ENCODE assay signal across 19 cellular contexts in the genomic region with DNA sequence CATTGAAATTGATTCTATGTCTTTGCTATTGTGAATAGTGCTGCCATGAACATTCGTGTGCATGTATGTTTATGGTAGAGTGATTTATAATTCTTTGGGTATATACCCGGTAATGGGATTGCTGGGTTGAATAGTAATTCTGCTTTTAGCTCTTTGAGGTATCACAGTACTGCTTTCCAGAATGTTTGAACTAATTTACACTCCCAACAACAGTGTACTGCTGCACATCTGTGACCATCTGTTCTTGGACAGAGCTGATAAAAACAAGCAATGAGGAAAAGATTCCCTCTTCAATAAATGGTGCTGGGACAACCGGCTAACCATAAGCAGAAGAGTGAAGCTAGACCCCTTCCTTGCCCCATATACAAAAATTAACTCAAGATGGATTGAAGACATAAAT.
DNase-seq lines count a peak whose midpoint lies in the region; ATAC-seq and TF ChIP-seq lines count a peak whose summit lies in the region.
"Had no signal": no experiment of that assay in that cellular context is flagged by ENCODE, and none has a peak within 500 bp of the region (broad histone marks: within the 10 kb centered on the region; RNA-seq: fewer than 3 reads in every experiment).

No MANE protein-coding gene starts in this region.

- no peak overlapping the region for H2BK15ac ChIP-seq in mesenchymal stem cell (ENCODE audit: low read depth, poor library complexity, severe bottlenecking)

- H3K4me3 ChIP-seq in right atrium auricular region (no peak overlapping the region), endocrine pancreas (ENCODE audit: control insufficient read depth, insufficient read depth, low read length) (peak overlapping the region; percentile 10), mesenchymal stem cell (ENCODE audit: insufficient read depth in 1 of 2, low read depth in 1 of 2, low read length in 2 of 2) (no peak overlapping the region)
- H3K4me3 ChIP-seq: Peyer's patch had no signal

- peak overlapping the region; percentile 88 for H2AK5ac ChIP-seq in mesenchymal stem cell (ENCODE audit: low read length, severe bottlenecking)

- no peak for DNase-seq in left ventricle myocardium superior
- DNase-seq in right atrium auricular region (ENCODE audit: low spot score), result no peak
- DNase-seq in mesenchymal stem cell, result no peak
- no peak for DNase-seq in sciatic nerve (ENCODE audit: low spot score)
- DNase-seq in nucleus accumbens (lab: John Stamatoyannopoulos, UW), result no peak
- DNase-seq in NCI-H128 (lab: John Stamatoyannopoulos, UW; ENCODE audit: unreplicated experiment), result no peak
- DNase-seq: AML-193; CD8-positive, alpha-beta memory T cell; Karpas-422; NCI-H1436; NCI-H2029; NCI-H2227 treated with DMSO at 0.1 percent for 48 hours; NCI-H510A treated with DMSO at 0.1 percent for 48 hours; NCI-H748 treated with DMSO at 0.1 percent for 48 hours; Peyer's patch had no signal

- H3K4me1 ChIP-seq in right atrium auricular region (no peaks in the 10 kb centered on the region), endocrine pancreas (ENCODE audit: control insufficient read depth, insufficient read depth, low read length) (peaks cover 7% of the 10 kb centered on the region), mesenchymal stem cell (ENCODE audit: control insufficient read depth, insufficient read depth, low read depth, low read length) (peaks cover 5% of the 10 kb centered on the region)
- H3K4me1 ChIP-seq: Peyer's patch had no signal

- no peak overlapping the region for H3K27ac ChIP-seq in right atrium auricular region
- H3K27ac ChIP-seq in mesenchymal stem cell (ENCODE audit: low read length, poor library complexity, severe bottlenecking), result peak overlapping the region; percentile 94
- H3K27ac ChIP-seq: 22Rv1, C4-2B, Peyer's patch had no signal

- no peaks in the 10 kb centered on the region for H3K79me1 ChIP-seq in mesenchymal stem cell (replicated peaks; ENCODE audit: low read length, poor library complexity, severe bottlenecking)

- intact Hi-C loops in left ventricle myocardium superior (cut with micrococcal nuclease), result no loop called here
- intact Hi-C loops in sciatic nerve (cut with DNase I), result no loop called here

- ATAC-seq in left ventricle myocardium superior, result peak; percentile 64
- no peak for ATAC-seq in sciatic nerve
- ATAC-seq in HG02588 (IDR thresholded peaks at IDR 0.05; ENCODE audit: unreplicated experiment), result no peak

- no peak overlapping the region for H3K18ac ChIP-seq in mesenchymal stem cell (ENCODE audit: low read depth in 1 of 2, low read length in 2 of 2)

- H3K36me3 ChIP-seq in right atrium auricular region (no peaks in the 10 kb centered on the region), endocrine pancreas (ENCODE audit: control insufficient read depth, insufficient read depth, low read length) (no peaks in the 10 kb centered on the region), mesenchymal stem cell (ENCODE audit: control insufficient read depth in 1 of 2, insufficient read depth in 2 of 2, low read depth in 1 of 2, low read length in 2 of 2) (no peaks in the 10 kb centered on the region)
- H3K36me3 ChIP-seq: Peyer's patch had no signal

- H3K4me2 ChIP-seq in mesenchymal stem cell (ENCODE audit: low read length, poor library complexity, severe bottlenecking), result no peak overlapping the region

- H2BK120ac ChIP-seq in mesenchymal stem cell (ENCODE audit: low read depth, low read length), result no peak overlapping the region

- TF ChIP-seq CTCF in right atrium auricular region (IDR thresholded peaks at IDR 0.05), result no peak

- H3K23ac ChIP-seq in mesenchymal stem cell (ENCODE audit: low read length in 2 of 2), result no peak overlapping the region

- no peak overlapping the region for H2BK12ac ChIP-seq in mesenchymal stem cell (ENCODE audit: low read length in 2 of 2)

- no peak overlapping the region for H3K9ac ChIP-seq in endocrine pancreas (ENCODE audit: control insufficient read depth, insufficient read depth, low read length)
- no peak overlapping the region for H3K9ac ChIP-seq in mesenchymal stem cell (ENCODE audit: low read length)

- H3K4ac ChIP-seq in mesenchymal stem cell (ENCODE audit: low read depth in 1 of 2, low read length in 2 of 2), result no peak overlapping the region

- H4K91ac ChIP-seq in mesenchymal stem cell (ENCODE audit: low read length), result no peak overlapping the region

- WGBS in mesenchymal stem cell, result 36% methylated on average over 3 of the region's 3 CpGs

- H4K8ac ChIP-seq in mesenchymal stem cell (ENCODE audit: low read length), result no peak overlapping the region

- H2AFZ ChIP-seq in mesenchymal stem cell (ENCODE audit: low read depth, low read length), result no peak overlapping the region

- H3K14ac ChIP-seq in mesenchymal stem cell (ENCODE audit: low read length in 2 of 2), result no peak overlapping the region

- H3K27me3 ChIP-seq in right atrium auricular region (no peaks in the 10 kb centered on the region), endocrine pancreas (ENCODE audit: control insufficient read depth, insufficient read depth, low read length) (no peaks in the 10 kb centered on the region), mesenchymal stem cell (ENCODE audit: control insufficient read depth in 1 of 2, insufficient read depth in 1 of 2, low read length in 2 of 2) (no peaks in the 10 kb centered on the region)
- H3K27me3 ChIP-seq: Peyer's patch had no signal

- H2BK5ac ChIP-seq in mesenchymal stem cell (ENCODE audit: low read depth, low read length, poor library complexity, severe bottlenecking), result no peak overlapping the region

- H3K9me3 ChIP-seq in right atrium auricular region (no peaks in the 10 kb centered on the region), endocrine pancreas (ENCODE audit: control insufficient read depth, low read length) (no peaks in the 10 kb centered on the region), mesenchymal stem cell (ENCODE audit: control insufficient read depth, low read length) (no peaks in the 10 kb centered on the region)
- H3K9me3 ChIP-seq: Peyer's patch had no signal
